ENCODE assay signal across 1 cellular context in the genomic region with DNA sequence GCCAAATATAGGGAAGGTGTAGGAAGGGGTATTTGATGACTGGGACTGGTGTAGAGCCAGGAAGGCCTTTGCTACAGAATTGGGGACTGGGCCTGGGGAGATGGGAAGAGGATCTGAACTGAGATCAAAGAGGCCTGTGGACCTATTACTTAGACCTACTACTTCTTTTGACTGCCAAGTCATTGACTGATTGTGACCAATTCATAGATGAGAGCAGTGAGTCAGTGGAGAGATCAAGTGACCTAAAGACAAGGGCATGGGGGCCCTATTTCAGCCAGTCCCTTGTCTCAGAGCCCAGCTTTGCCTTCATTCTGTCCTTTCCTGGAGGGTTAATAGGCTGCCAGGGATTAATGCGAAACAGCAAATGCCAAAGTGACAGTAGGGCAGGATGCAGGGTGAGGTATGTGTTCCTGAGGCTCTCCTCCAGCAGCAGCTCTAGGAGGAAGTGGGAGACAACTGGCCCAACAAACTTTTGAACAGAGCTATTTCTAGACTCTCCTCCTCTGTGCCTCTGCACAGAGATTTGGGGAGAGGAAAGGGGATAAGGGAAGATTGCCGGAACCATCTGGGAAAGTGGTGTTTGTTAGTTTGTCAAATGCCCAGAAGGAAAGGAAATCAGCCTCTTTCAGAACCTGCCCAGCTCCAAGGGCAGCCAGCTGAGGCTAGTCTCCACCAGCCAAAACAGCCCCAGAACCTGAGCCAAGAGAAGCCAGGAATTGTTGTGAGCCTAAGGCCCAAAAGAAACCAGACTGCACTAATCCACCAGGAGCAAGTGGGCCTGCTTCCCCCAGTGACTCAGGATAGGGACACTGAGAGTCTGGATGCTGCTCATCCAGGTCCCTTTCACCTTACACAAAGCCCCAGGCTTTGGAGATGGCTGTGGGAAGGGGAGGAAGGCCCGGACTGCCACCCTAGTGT.
TF ChIP-seq lines count a peak whose summit lies in the region.

No MANE protein-coding gene starts in this region.

TF ChIP-seq in endothelial cell of umbilical vein, 7 proteins besides CTCF, POLR2A, EP300 and RAD21:
- TF ChIP-seq GATA2 (IDR thresholded peaks at IDR 0.05; ENCODE audit: insufficient read depth, insufficient read length, low read depth, low read length) (no peak), POLR2AphosphoS5 (IDR thresholded peaks at IDR 0.05; ENCODE audit: insufficient read depth, low read depth, low read length) (no peak), MYC (IDR thresholded peaks at IDR 0.05; ENCODE audit: low read depth, low read length) (no peak), JUN (IDR thresholded peaks at IDR 0.05; ENCODE audit: borderline replicate concordance, insufficient read depth, insufficient read length, low read depth) (no peak), FOS (IDR thresholded peaks at IDR 0.05; ENCODE audit: borderline replicate concordance, insufficient read depth, low read length) (no peak), EZH2 (IDR thresholded peaks at IDR 0.05; ENCODE audit: borderline replicate concordance, low read depth, low read length, severe bottlenecking) (no peak)
- TF ChIP-seq, protein P1, sequence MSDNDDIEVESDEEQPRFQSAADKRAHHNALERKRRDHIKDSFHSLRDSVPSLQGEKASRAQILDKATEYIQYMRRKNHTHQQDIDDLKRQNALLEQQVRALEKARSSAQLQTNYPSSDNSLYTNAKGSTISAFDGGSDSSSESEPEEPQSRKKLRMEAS (IDR thresholded peaks at IDR 0.05; ENCODE audit: insufficient read depth, insufficient read length): no peak
TF ChIP-seq in endothelial cell of umbilical vein: peak in this region for 0.
